Comparison of ENCODE assay signal across 34 cellular contexts in the genomic region with DNA sequence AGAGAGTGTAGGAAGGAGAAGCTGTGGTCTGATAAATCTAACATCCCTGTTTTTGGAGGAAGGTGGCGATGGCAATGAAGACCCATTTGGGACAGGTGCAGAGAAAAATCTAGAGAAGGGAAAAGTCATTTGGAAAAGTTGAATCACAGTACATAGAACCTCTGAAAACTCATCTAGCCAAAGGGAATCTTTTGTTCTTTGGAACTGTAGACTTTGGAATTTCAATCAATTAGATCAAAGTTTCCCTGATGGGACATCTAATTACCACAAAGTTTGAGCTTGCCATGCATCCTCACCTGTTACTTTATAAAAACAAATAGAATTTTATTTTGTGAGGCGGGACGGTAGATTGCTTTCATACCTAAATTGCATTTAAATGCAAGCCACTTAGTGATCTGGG.
"Had no signal": no experiment of that assay in that cellular context is flagged by ENCODE, and none has a peak within 500 bp of the region (broad histone marks: within the 10 kb centered on the region; RNA-seq: fewer than 3 reads in every experiment).

No MANE protein-coding gene starts in this region.

- H3K36me3 ChIP-seq: MG63 had no signal

- H3K27me3 ChIP-seq: MG63 had no signal

- H3K4me3 ChIP-seq: MG63 had no signal

- DNase-seq: Karpas-422, Kasumi-1, MG63, MM.1S, MV-4-11, NCI-H1048, NCI-H1092, NCI-H1092 treated with DMSO at 0.1 percent for 48 hours, NCI-H1105, NCI-H1105 treated with DMSO at 0.1 percent for 48 hours, NCI-H1417, NCI-H1417 treated with DMSO at 0.1 percent for 48 hours, NCI-H1436, NCI-H1436 treated with DMSO at 0.1 percent for 48 hours, NCI-H146, NCI-H1694, NCI-H1694 treated with DMSO at 0.1 percent for 48 hours, NCI-H187, NCI-H187 treated with DMSO at 0.1 percent for 48 hours, NCI-H1930, NCI-H2029, NCI-H2029 treated with DMSO at 0.1 percent for 48 hours, NCI-H2081, NCI-H2081 treated with DMSO at 0.1 percent for 48 hours, NCI-H2107, NCI-H2171, NCI-H2171 treated with DMSO at 0.1 percent for 48 hours, NCI-H2227 treated with DMSO at 0.1 percent for 48 hours, NCI-H226, NCI-H345, NCI-H446, NCI-H446 treated with DMSO at 0.1 percent for 48 hours, NCI-H510A, NCI-H510A treated with DMSO at 0.1 percent for 48 hours had no signal

- H3K9me3 ChIP-seq: MG63 had no signal
